In genomic region chr1:50779811-50780210, GRCh38 we compare ENCODE assay signal across 24 cellular contexts.
DNase-seq lines count a peak whose midpoint lies in the region; ATAC-seq, FAIRE-seq and TF ChIP-seq lines count a peak whose summit lies in the region.
"Had no signal": no experiment of that assay in that cellular context is flagged by ENCODE, and none has a peak within 500 bp of the region (broad histone marks: within the 10 kb centered on the region; RNA-seq: fewer than 3 reads in every experiment).

No MANE protein-coding gene starts in this region.

- no peak overlapping the region for H3K4me3 Mint-ChIP-seq in immature natural killer cell
- H3K4me3 Mint-ChIP-seq: activated naive CD8-positive, alpha-beta T cell; nephron had no signal

- in situ Hi-C loops in GM12878 (cut with MboI), result loop anchor here (10.0 kb wide), 1 partner anchor 265 kb away; no protein-coding TSS in a partner anchor

- FAIRE-seq in GM12878 (lab: Jason Lieb, UNC), result no peak
- FAIRE-seq: bronchial epithelial cell, endothelial cell of umbilical vein had no signal

- SMC1A ChIA-PET in GM12878 (lab: Charles Lee; ENCODE audit: uncharacterized antibody, unreplicated experiment), result interaction anchor here (0.7 to 8.0 kb wide), 2 partner anchors 92 to 409 kb away, joined by 3 to 42 read pairs; no protein-coding TSS in a partner anchor

- H3K9me2 ChIP-seq in Karpas-422 (replicated peaks; ENCODE audit: insufficient read depth, low read length), result no peaks in the 10 kb centered on the region
- H3K9me2 ChIP-seq in OCI-LY1 (ENCODE audit: low read depth, low read length), result no peaks in the 10 kb centered on the region
- H3K9me2 ChIP-seq in PC-9 (ENCODE audit: insufficient read depth), result peaks cover 3% of the 10 kb centered on the region; the same call in 1 of the 2 replicates

- H3K9me3 ChIP-seq in Karpas-422 (ENCODE audit: low read length) (no peaks in the 10 kb centered on the region), OCI-LY1 (ENCODE audit: low read length) (no peaks in the 10 kb centered on the region), GM12878 (replicated peaks; ENCODE audit: control insufficient read depth, insufficient read depth, low read length) (no peaks in the 10 kb centered on the region), lower lobe of right lung (no peaks in the 10 kb centered on the region), PC-9 (ENCODE audit: insufficient read depth, low read depth) (no peaks in the 10 kb centered on the region)
- H3K9me3 ChIP-seq: gastrocnemius medialis, psoas muscle, tibial artery had no signal

- H3K4me1 ChIP-seq in Karpas-422 (ENCODE audit: low read length), result peaks cover 19% of the 10 kb centered on the region
- H3K4me1 ChIP-seq in OCI-LY1 (ENCODE audit: insufficient read depth, low read length, severe bottlenecking), result peaks cover 10% of the 10 kb centered on the region
- H3K4me1 ChIP-seq in GM12878 (ENCODE audit: control insufficient read depth, insufficient read depth, low read length), result no peaks in the 10 kb centered on the region
- H3K4me1 ChIP-seq in lower lobe of right lung, result no peaks in the 10 kb centered on the region
- no peaks in the 10 kb centered on the region for H3K4me1 ChIP-seq in PC-9 (replicated peaks; ENCODE audit: insufficient read depth)
- H3K4me1 ChIP-seq: tibial artery had no signal

- 100% methylated on average over 1 of the region's 1 CpG for WGBS in GM12878 (ENCODE audit: insufficient coverage, insufficient replicate concordance, low lambda C conversion rate, missing lambda C conversion rate)

- peaks cover 65% of the 10 kb centered on the region for H3K79me2 ChIP-seq in Karpas-422 (ENCODE audit: low read length)
- peaks cover 16% of the 10 kb centered on the region for H3K79me2 ChIP-seq in OCI-LY1 (ENCODE audit: insufficient read depth, low read length)
- no peaks in the 10 kb centered on the region for H3K79me2 ChIP-seq in GM12878 (ENCODE audit: control insufficient read depth, insufficient read depth, low read length)
- H3K79me2 ChIP-seq in PC-9 (ENCODE audit: low read depth), result no peaks in the 10 kb centered on the region

- H2AFZ ChIP-seq in Karpas-422 (ENCODE audit: low read length) (no peak overlapping the region), OCI-LY1 (ENCODE audit: low read length) (no peak overlapping the region), GM12878 (ENCODE audit: control insufficient read depth, low read depth, low read length) (no peak overlapping the region), PC-9 (no peak overlapping the region)

- H3K4me2 ChIP-seq in Karpas-422 (ENCODE audit: low read depth, low read length, poor library complexity, severe bottlenecking) (no peak overlapping the region), OCI-LY1 (ENCODE audit: low read length) (no peak overlapping the region), GM12878 (ENCODE audit: control insufficient read depth, insufficient read depth) (no peak overlapping the region), PC-9 (no peak overlapping the region)

- no peaks in the 10 kb centered on the region for H3K36me3 ChIP-seq in Karpas-422 (ENCODE audit: insufficient read depth, low read length)
- peaks cover 41% of the 10 kb centered on the region; the same call in 1 of the 2 replicates for H3K36me3 ChIP-seq in OCI-LY1 (ENCODE audit: insufficient read depth, low read length)
- H3K36me3 ChIP-seq in GM12878 (ENCODE audit: control insufficient read depth in 2 of 2, insufficient read depth in 2 of 2, low read length in 1 of 2), result peaks cover 3 to 6% of the 10 kb centered on the region in 2 experiments; a peak in 3 of 4 replicates
- peaks cover 10% of the 10 kb centered on the region for H3K36me3 ChIP-seq in lower lobe of right lung
- 0 out of 2 replicates have a peak, but pooled peaks cover 5% of the 10 kb centered on the region for H3K36me3 ChIP-seq in PC-9 (ENCODE audit: low read depth)
- H3K36me3 ChIP-seq: gastrocnemius medialis had no signal

- peaks cover 0 to 14% (median 5%) of the 10 kb centered on the region in 3 donors for H3K36me3 Mint-ChIP-seq in immature natural killer cell

- BruUV-seq in GM12878 (replicated peaks; lab: Mats Ljungman, UMichigan), result no TSS peak
- no TSS peak for BruUV-seq in PC-9 (replicated peaks; lab: Mats Ljungman, UMichigan)

- TF ChIP-seq EP300 in GM12878 (IDR thresholded peaks at IDR 0.05; ENCODE audit: borderline replicate concordance in 1 of 2, control insufficient read depth in 1 of 2, low read depth in 2 of 2, low read length in 2 of 2), result no peak

- no peak overlapping the region for H3K9ac ChIP-seq in Karpas-422 (ENCODE audit: low read length)
- no peak overlapping the region for H3K9ac ChIP-seq in OCI-LY1 (ENCODE audit: low read length)
- no peak overlapping the region for H3K9ac ChIP-seq in GM12878 (ENCODE audit: control insufficient read depth, insufficient read depth, low read length)

- H3K27ac ChIP-seq in Karpas-422 (ENCODE audit: low read length) (no peak overlapping the region), OCI-LY1 (ENCODE audit: low read depth, low read length, poor library complexity, severe bottlenecking) (peak overlapping the region; percentile 24), GM12878 (ENCODE audit: control insufficient read depth, insufficient read depth) (no peak overlapping the region), lower lobe of right lung (no peak overlapping the region), PC-9 (no peak overlapping the region)
- H3K27ac ChIP-seq: gastrocnemius medialis, psoas muscle, RWPE1, tibial artery, WERI-Rb-1 had no signal

- intact Hi-C loops in GM12878 (cut with micrococcal nuclease; ENCODE audit: unreplicated experiment) (loop anchor here (10.0 kb wide), 1 partner anchor 285 kb away; no protein-coding TSS in a partner anchor), lower lobe of right lung (cut with DNase I) (loop anchor here (5.0 kb wide), 1 partner anchor 412 kb away; no protein-coding TSS in a partner anchor), PC-9 (cut with micrococcal nuclease; ENCODE audit: unreplicated experiment) (loop anchor here (10.0 kb wide), 3 partner anchors 265 to 1225 kb away; no protein-coding TSS in a partner anchor)

- no peak for TF ChIP-seq RAD21 in GM12878 (IDR thresholded peaks at IDR 0.05; ENCODE audit: insufficient read depth, low read depth, low read length)

- POLR2A ChIA-PET in GM12878 (lab: Charles Lee) (no interaction called here), PC-9 (lab: Charles Lee; ENCODE audit: unreplicated experiment) (no interaction called here)

- peak; percentile 14 for DNase-seq in CMK (ENCODE audit: low read depth)
- DNase-seq in Karpas-422, result peak; percentile 66
- no peak for DNase-seq in GM12878 (ENCODE audit: low read depth, low spot score)
- no peak for DNase-seq in T1000 (lab: John Stamatoyannopoulos, UW)
- DNase-seq in lower lobe of right lung, result no peak
- no peak for DNase-seq in PC-9
- no peak for DNase-seq in immature natural killer cell
- DNase-seq: ACHN; activated CD4-positive, alpha-beta T cell treated with anti-CD3 and anti-CD28 coated beads for 48 hours; aorta; gastrocnemius medialis; NCI-H2029 treated with DMSO at 0.1 percent for 48 hours; NCI-H524 treated with DMSO at 0.1 percent for 48 hours; psoas muscle; tibial artery; WERI-Rb-1 had no signal

- no peaks in the 10 kb centered on the region for H4K20me1 ChIP-seq in Karpas-422 (ENCODE audit: insufficient read depth, low read depth, low read length)
- no peaks in the 10 kb centered on the region for H4K20me1 ChIP-seq in OCI-LY1 (ENCODE audit: insufficient read depth, low read length)
- no peaks in the 10 kb centered on the region for H4K20me1 ChIP-seq in GM12878 (ENCODE audit: control insufficient read depth, insufficient read depth)
- H4K20me1 ChIP-seq in PC-9 (ENCODE audit: insufficient read depth), result 0 out of 2 replicates have a peak, but pooled peaks cover 6% of the 10 kb centered on the region

- no peak for TF ChIP-seq POLR2A in GM12878 (IDR thresholded peaks at IDR 0.05; ENCODE audit: low read depth, low read length)

- H3K27me3 ChIP-seq in Karpas-422 (ENCODE audit: low read length) (no peaks in the 10 kb centered on the region), OCI-LY1 (ENCODE audit: insufficient read depth, low read length) (no peaks in the 10 kb centered on the region), GM12878 (replicated peaks in 1 of 2; ENCODE audit: control insufficient read depth in 2 of 2, insufficient read depth in 2 of 2, low read length in 1 of 2) (no peaks in the 10 kb centered on the region), lower lobe of right lung (ENCODE audit: low read depth) (no peaks in the 10 kb centered on the region), PC-9 (ENCODE audit: insufficient read depth, low read depth) (no peaks in the 10 kb centered on the region)
- H3K27me3 ChIP-seq: gastrocnemius medialis, tibial artery had no signal

- no peaks in the 10 kb centered on the region; the same call in 1 of the 2 replicates for H3F3A ChIP-seq in OCI-LY1 (ENCODE audit: insufficient read depth, low read length)
- H3F3A ChIP-seq in PC-9 (ENCODE audit: insufficient read depth, low read depth), result peaks cover 16% of the 10 kb centered on the region

- ATAC-seq in GM12878, result no peak
- ATAC-seq in lower lobe of right lung, result no peak
- ATAC-seq: gastrocnemius medialis, sciatic nerve had no signal

- no peaks in the 10 kb centered on the region for H3K27me3 Mint-ChIP-seq in immature natural killer cell (ENCODE audit: low read depth in 3 of 3)
- H3K27me3 Mint-ChIP-seq: activated naive CD8-positive, alpha-beta T cell had no signal

- H3K27ac Mint-ChIP-seq in immature natural killer cell, result no peak overlapping the region
- H3K27ac Mint-ChIP-seq: activated naive CD8-positive, alpha-beta T cell; nephron had no signal

- TF ChIP-seq CTCF in OCI-LY1 (IDR thresholded peaks at IDR 0.05; ENCODE audit: low read length) (no peak), GM12878 (IDR thresholded peaks at IDR 0.05 in 2 of 3, conservative IDR thresholded peaks at IDR 0.05 in 1 of 3; ENCODE audit: control insufficient read depth in 2 of 3, extremely low read depth in 1 of 3, insufficient read depth in 1 of 3, low read depth in 3 of 3, low read length in 3 of 3) (no peak), lower lobe of right lung (IDR thresholded peaks at IDR 0.05) (no peak), PC-9 (conservative IDR thresholded peaks at IDR 0.05) (no peak)

- RAD21 ChIA-PET in GM12878 (lab: Charles Lee; ENCODE audit: unreplicated experiment), result no interaction called here

- CTCF ChIA-PET in GM12878 (lab: Yijun Ruan, JAX), result interaction anchor here (1.2 to 1.6 kb wide), 2 partner anchors 12 to 409 kb away, joined by 3 read pairs; no protein-coding TSS in a partner anchor
- CTCF ChIA-PET in PC-9 (lab: Charles Lee), result no interaction called here

- H3K4me3 ChIP-seq in Karpas-422 (ENCODE audit: low read length), result no peak overlapping the region
- H3K4me3 ChIP-seq in OCI-LY1 (ENCODE audit: low read depth, low read length, poor library complexity, severe bottlenecking), result no peak overlapping the region
- H3K4me3 ChIP-seq in GM12878, result no peak overlapping the region
- no peak overlapping the region for H3K4me3 ChIP-seq in lower lobe of right lung
- H3K4me3 ChIP-seq in PC-9, result no peak overlapping the region
- H3K4me3 ChIP-seq: gastrocnemius medialis, lung, psoas muscle, tibial artery had no signal

- H3K9me3 Mint-ChIP-seq in immature natural killer cell, result no peaks in the 10 kb centered on the region
- H3K9me3 Mint-ChIP-seq: nephron had no signal

- H3K4me1 Mint-ChIP-seq in immature natural killer cell, result peaks cover 9 to 17% of the 10 kb centered on the region in 2 donors
- H3K4me1 Mint-ChIP-seq: nephron had no signal

TF ChIP-seq in GM12878, 131 proteins besides CTCF, POLR2A, EP300 and RAD21 (continues in another document):
- no peak for TF ChIP-seq SRF (IDR thresholded peaks at IDR 0.05; ENCODE audit: low read depth in 2 of 2, low read length in 2 of 2)

Comparison
In these comparisons a context has a peak if more than half of its experiments do, and no peak if none do; other contexts are left out.
1. DNase-seq: peak in CMK (single experiment) and Karpas-422 (single experiment); none in GM12878 (single experiment), T1000 (single experiment), lower lobe of right lung (single experiment), PC-9 (0 of 2) and immature natural killer cell (0 of 3).